Comparison of ENCODE assay signal across 1 cellular context in genomic region chr10:43417950-43418768, GRCh38.
TF ChIP-seq lines count a peak whose summit lies in the region.

No MANE protein-coding gene starts in this region.

TF ChIP-seq in HEK293, 187 proteins besides CTCF, POLR2A, EP300 and RAD21 (continued from another document):
- TF ChIP-seq ZNF473 (tag by site-specific recombination; IDR thresholded peaks at IDR 0.05) (no peak), SP2 (tag by site-specific recombination; IDR thresholded peaks at IDR 0.05) (peak; percentile 58), ZNF398 (tag by site-specific recombination; IDR thresholded peaks at IDR 0.05) (no peak; the same call in 1 of the 2 replicates), ZNF571 (tag by site-specific recombination; IDR thresholded peaks at IDR 0.05) (no peak), ZNF626 (tag by site-specific recombination; IDR thresholded peaks at IDR 0.05) (no peak), ZNF37A (tag by site-specific recombination; IDR thresholded peaks at IDR 0.05) (no peak), ZNF2 (tag by site-specific recombination; IDR thresholded peaks at IDR 0.05) (no peak), ZNF521 (tag by site-specific recombination; IDR thresholded peaks at IDR 0.05) (no peak), MEIS1 (CRISPR knock-in tag; IDR thresholded peaks at IDR 0.05; ENCODE audit: borderline replicate concordance) (no peak), ZFP3 (tag by site-specific recombination; IDR thresholded peaks at IDR 0.05; ENCODE audit: low read depth) (no peak), ZNF629 (tag by site-specific recombination; IDR thresholded peaks at IDR 0.05) (no peak), SALL2 (tag by site-specific recombination; IDR thresholded peaks at IDR 0.05; ENCODE audit: borderline replicate concordance) (no peak), HOXC10 (CRISPR knock-in tag; IDR thresholded peaks at IDR 0.05) (no peak), ZNF114 (tag by site-specific recombination; IDR thresholded peaks at IDR 0.05) (no peak), ZNF311 (tag by site-specific recombination; IDR thresholded peaks at IDR 0.05; ENCODE audit: borderline replicate concordance) (no peak), KLF17 (tag by site-specific recombination; IDR thresholded peaks at IDR 0.05) (no peak), ZBTB8A (tag by site-specific recombination; IDR thresholded peaks at IDR 0.05) (peak; percentile 54; the same call in 1 of the 2 replicates), MZF1 (tag by site-specific recombination; IDR thresholded peaks at IDR 0.05; ENCODE audit: borderline replicate concordance) (no peak), ZNF600 (tag by site-specific recombination; IDR thresholded peaks at IDR 0.05) (0 out of 2 replicates have a peak, but pooled peaks have one; percentile 35), ELK4 (IDR thresholded peaks at IDR 0.05; ENCODE audit: borderline replicate concordance, low read depth, low read length) (no peak), ZNF707 (tag by site-specific recombination; IDR thresholded peaks at IDR 0.05) (no peak), KLF8 (tag by site-specific recombination; IDR thresholded peaks at IDR 0.05) (no peak), ZBTB48 (tag by site-specific recombination; IDR thresholded peaks at IDR 0.05) (no peak), SP7 (tag by site-specific recombination; IDR thresholded peaks at IDR 0.05) (peak; percentile 76)
